In the genomic region with DNA sequence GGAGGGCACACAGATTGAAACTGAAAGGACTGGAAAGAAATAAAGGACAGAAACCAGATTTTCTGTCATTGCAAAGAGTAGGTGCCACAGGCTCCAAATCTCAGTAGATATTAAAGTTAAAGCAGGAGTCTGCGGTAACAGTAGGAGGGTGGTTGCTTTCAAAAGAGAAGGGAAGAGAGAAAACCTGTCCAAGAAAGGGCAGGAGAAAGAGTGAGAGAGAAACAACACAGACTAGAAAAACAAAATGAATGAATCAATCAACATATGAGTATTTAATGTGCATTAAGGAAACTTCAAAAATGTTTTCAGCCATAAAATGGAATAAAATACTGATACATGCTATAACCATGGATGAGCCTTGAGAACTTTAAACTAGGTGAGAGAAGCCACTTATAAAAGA, we compare ENCODE assay signal across 20 cellular contexts.
DNase-seq lines count a peak whose midpoint lies in the region; ATAC-seq and TF ChIP-seq lines count a peak whose summit lies in the region.
"Had no signal": no experiment of that assay in that cellular context is flagged by ENCODE, and none has a peak within 500 bp of the region (broad histone marks: within the 10 kb centered on the region; RNA-seq: fewer than 3 reads in every experiment).

No MANE protein-coding gene starts in this region.

- H3K4me1 ChIP-seq in Caco-2 (peaks cover 3% of the 10 kb centered on the region; the same call in 1 of the 2 replicates), PC-3 (ENCODE audit: insufficient read depth, low read length) (peaks cover 46% of the 10 kb centered on the region), neural progenitor cell (peaks cover 13% of the 10 kb centered on the region)
- H3K4me1 ChIP-seq: HAP-1 had no signal

- POLR2A ChIA-PET in Caco-2 (lab: Charles Lee) = no interaction called here
- POLR2A ChIA-PET in PC-3 (lab: Charles Lee; ENCODE audit: unreplicated experiment) = no interaction called here

- peak overlapping the region; percentile 94; the same call in 1 of the 2 replicates for H3K27ac ChIP-seq in PC-3 (ENCODE audit: low read length)
- no peak overlapping the region for H3K27ac ChIP-seq in neural progenitor cell
- H3K27ac ChIP-seq: SK-N-MC had no signal

- CTCF ChIA-PET in Caco-2 (lab: Charles Lee) = interaction anchor here (0.6 to 0.7 kb wide), 3 partner anchors 109 to 516 kb away, joined by 3 to 6 read pairs (median 3); no protein-coding TSS in a partner anchor
- CTCF ChIA-PET in PC-3 (lab: Charles Lee) = interaction anchor here (0.5 kb wide), 1 partner anchor 123 kb away, joined by 3 read pairs; no protein-coding TSS in a partner anchor

- H3K27me3 ChIP-seq in Caco-2 (replicated peaks; ENCODE audit: control insufficient read depth, insufficient read depth, low read length) = no peaks in the 10 kb centered on the region
- no peaks in the 10 kb centered on the region for H3K27me3 ChIP-seq in PC-3 (ENCODE audit: low read length)
- H3K27me3 ChIP-seq in neural progenitor cell = peaks cover 92% of the 10 kb centered on the region

- H3K4me2 ChIP-seq in PC-3 (ENCODE audit: low read length) = peak overlapping the region; percentile 95; the same call in 1 of the 2 replicates
- H3K4me2 ChIP-seq in neural progenitor cell = no peak overlapping the region

- H3K9ac ChIP-seq in PC-3 (ENCODE audit: low read length) = peak overlapping the region; percentile 98
- no peak overlapping the region for H3K9ac ChIP-seq in neural progenitor cell

- intact Hi-C loops in Caco-2 (cut with micrococcal nuclease; ENCODE audit: unreplicated experiment) (loop anchor here (5.0 to 10.0 kb wide), 4 partner anchors 353 to 566 kb away; no protein-coding TSS in a partner anchor), PC-3 (cut with micrococcal nuclease) (loop anchor here (5.0 to 10.0 kb wide), 8 partner anchors 198 to 663 kb away; no protein-coding TSS in a partner anchor)

- H3F3A ChIP-seq in PC-3 (ENCODE audit: low read length, unreplicated experiment) (no peaks in the 10 kb centered on the region), neural progenitor cell (ENCODE audit: low read depth) (peaks cover 9% of the 10 kb centered on the region)

- no TSS peak for BruUV-seq in Caco-2 (replicated peaks; lab: Mats Ljungman, UMichigan)
- no TSS peak for BruUV-seq in PC-3 (replicated peaks; lab: Mats Ljungman, UMichigan)

- ATAC-seq in PC-3 (no peak), HG02970 (IDR thresholded peaks at IDR 0.05; ENCODE audit: low FRiP score, unreplicated experiment) (no peak), HG03460 (IDR thresholded peaks at IDR 0.05; ENCODE audit: unreplicated experiment) (no peak), HG03095 (IDR thresholded peaks at IDR 0.05; ENCODE audit: unreplicated experiment) (no peak)
- ATAC-seq in stimulated activated naive CD8-positive, alpha-beta T cell treated with anti-CD3 and anti-CD28 coated beads, Interleukin-15, Interleukin-2, amounts not matched to agents 100 U/mL and 50 U/mL, for 24 hours = no peak
- ATAC-seq: T-helper 17 cell had no signal

- no peaks in the 10 kb centered on the region for H3K9me2 ChIP-seq in PC-3 (replicated peaks; ENCODE audit: low read length)

- H3K9me3 ChIP-seq in Caco-2 = no peaks in the 10 kb centered on the region
- H3K9me3 ChIP-seq in PC-3 (ENCODE audit: low read length) = no peaks in the 10 kb centered on the region
- no peaks in the 10 kb centered on the region for H3K9me3 ChIP-seq in neural progenitor cell (ENCODE audit: low read depth)
- H3K9me3 ChIP-seq: HAP-1 had no signal

- TF ChIP-seq CTCF in Caco-2 (IDR thresholded peaks at IDR 0.05; ENCODE audit: insufficient read depth in 1 of 2, low read depth in 1 of 2, low read length in 1 of 2, severe bottlenecking in 1 of 2, unreplicated experiment in 1 of 2) (no peak), PC-3 (conservative IDR thresholded peaks at IDR 0.05; ENCODE audit: low read depth, low read length) (no peak), fibroblast of the aortic adventitia (IDR thresholded peaks at IDR 0.05; ENCODE audit: insufficient read depth, low read length) (no peak), neural progenitor cell (IDR thresholded peaks at IDR 0.05) (no peak)

- H3K79me2 ChIP-seq in PC-3 (ENCODE audit: low read length) = no peaks in the 10 kb centered on the region
- H3K79me2 ChIP-seq in neural progenitor cell (ENCODE audit: low read depth) = no peaks in the 10 kb centered on the region

- no peak for DNase-seq in Caco-2
- no peak for DNase-seq in PC-3
- no peak for DNase-seq in fibroblast of the aortic adventitia (ENCODE audit: low read depth)
- no peak for DNase-seq in neural progenitor cell (ENCODE audit: low spot score)
- DNase-seq in stimulated activated naive CD8-positive, alpha-beta T cell treated with anti-CD3 and anti-CD28 coated beads, Interleukin-15, Interleukin-2, amounts not matched to agents 100 U/mL and 50 U/mL, for 24 hours = no peak
- DNase-seq: activated T-cell treated with anti-CD3 and anti-CD28 coated beads, Interleukin-2, amount 50 U/mL, for 1 hour; amniotic stem cell; C1 segment of cervical spinal cord; caudate nucleus; dermis blood vessel endothelial cell; hypothalamus; NCI-H187; RPMI8226; stimulated activated CD4-positive, alpha-beta T cell treated with anti-CD3 and anti-CD28 coated beads, Interleukin-2, amount 100 ng/mL, for 24 hours; T-helper 17 cell had no signal

- H3K4me1 Mint-ChIP-seq in Caco-2 (ENCODE audit: low read depth, unreplicated experiment) (peaks cover 16% of the 10 kb centered on the region), neural progenitor cell (peaks cover 8% of the 10 kb centered on the region)
- H3K4me1 Mint-ChIP-seq: T-helper 17 cell had no signal

- no peaks in the 10 kb centered on the region for H3K36me3 ChIP-seq in Caco-2 (ENCODE audit: control insufficient read depth, insufficient read depth, low read length)
- H3K36me3 ChIP-seq in PC-3 (ENCODE audit: low read depth, low read length) = no peaks in the 10 kb centered on the region
- H3K36me3 ChIP-seq in neural progenitor cell = no peaks in the 10 kb centered on the region
- H3K36me3 ChIP-seq: HAP-1 had no signal

- H3K9me3 Mint-ChIP-seq in Caco-2 (ENCODE audit: unreplicated experiment) = no peaks in the 10 kb centered on the region
- H3K9me3 Mint-ChIP-seq in neural progenitor cell = no peaks in the 10 kb centered on the region

- H3K4me3 Mint-ChIP-seq in Caco-2 (ENCODE audit: unreplicated experiment) (peak overlapping the region; percentile 90), neural progenitor cell (peak overlapping the region; percentile 36)
- H3K4me3 Mint-ChIP-seq: T-helper 17 cell had no signal

- no peaks in the 10 kb centered on the region for H4K20me1 ChIP-seq in PC-3 (ENCODE audit: low read length)
- peaks cover 9% of the 10 kb centered on the region for H4K20me1 ChIP-seq in neural progenitor cell (ENCODE audit: low read depth)

- no peak overlapping the region for H2AFZ ChIP-seq in PC-3 (ENCODE audit: low read length)
- no peak overlapping the region for H2AFZ ChIP-seq in neural progenitor cell (replicated peaks)

- H3K4me3 ChIP-seq in Caco-2 (ENCODE audit: low read depth, low read length) (no peak overlapping the region), PC-3 (ENCODE audit: low read length) (no peak overlapping the region), fibroblast of the aortic adventitia (ENCODE audit: low read depth, low read length) (peak overlapping the region; percentile 63), neural progenitor cell (no peak overlapping the region)
- H3K4me3 ChIP-seq: HAP-1, SK-N-MC had no signal

- no peaks in the 10 kb centered on the region for H3K36me3 Mint-ChIP-seq in Caco-2 (ENCODE audit: insufficient read depth, unreplicated experiment)
- H3K36me3 Mint-ChIP-seq in neural progenitor cell = no peaks in the 10 kb centered on the region

- H3K27me3 Mint-ChIP-seq in Caco-2 (ENCODE audit: insufficient read depth, unreplicated experiment) = no peaks in the 10 kb centered on the region
- peaks cover 32% of the 10 kb centered on the region for H3K27me3 Mint-ChIP-seq in neural progenitor cell (ENCODE audit: insufficient read depth, low read depth)

- H3K27ac Mint-ChIP-seq in Caco-2 (ENCODE audit: unreplicated experiment) (no peak overlapping the region), neural progenitor cell (no peak overlapping the region)
- H3K27ac Mint-ChIP-seq: T-helper 17 cell had no signal
